ENCODE assay signal across 1 cellular context in genomic region chr13:49792550-49793324, GRCh38.
TF ChIP-seq lines count a peak whose summit lies in the region.

A gene with protein sequence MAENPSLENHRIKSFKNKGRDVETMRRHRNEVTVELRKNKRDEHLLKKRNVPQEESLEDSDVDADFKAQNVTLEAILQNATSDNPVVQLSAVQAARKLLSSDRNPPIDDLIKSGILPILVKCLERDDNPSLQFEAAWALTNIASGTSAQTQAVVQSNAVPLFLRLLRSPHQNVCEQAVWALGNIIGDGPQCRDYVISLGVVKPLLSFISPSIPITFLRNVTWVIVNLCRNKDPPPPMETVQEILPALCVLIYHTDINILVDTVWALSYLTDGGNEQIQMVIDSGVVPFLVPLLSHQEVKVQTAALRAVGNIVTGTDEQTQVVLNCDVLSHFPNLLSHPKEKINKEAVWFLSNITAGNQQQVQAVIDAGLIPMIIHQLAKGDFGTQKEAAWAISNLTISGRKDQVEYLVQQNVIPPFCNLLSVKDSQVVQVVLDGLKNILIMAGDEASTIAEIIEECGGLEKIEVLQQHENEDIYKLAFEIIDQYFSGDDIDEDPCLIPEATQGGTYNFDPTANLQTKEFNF (minus strand): TSS chr13:49792682. CDS start chr13:49792506, 176 bp downstream.

TF ChIP-seq in HepG2, 621 proteins besides CTCF, POLR2A, EP300 and RAD21 (continued from another document and continues in another):
- TF ChIP-seq SAFB2 (CRISPR knock-in tag; IDR thresholded peaks at IDR 0.05; ENCODE audit: borderline replicate concordance, low read depth) (peak; percentile 57; the same call in 1 of the 2 replicates), NFKB2 (CRISPR knock-in tag; IDR thresholded peaks at IDR 0.05; ENCODE audit: borderline replicate concordance) (peak; percentile 90; the same call in 1 of the 2 replicates), SMC3 (IDR thresholded peaks at IDR 0.05; ENCODE audit: low read length) (no peak), RFX1 (IDR thresholded peaks at IDR 0.05) (no peak), DRAP1 (CRISPR knock-in tag; IDR thresholded peaks at IDR 0.05) (peak; percentile 86), ZNF691 (CRISPR knock-in tag; IDR thresholded peaks at IDR 0.05; ENCODE audit: borderline replicate concordance, low read depth) (peak; percentile 64; the same call in 1 of the 2 replicates), GPN1 (CRISPR knock-in tag; IDR thresholded peaks at IDR 0.05; ENCODE audit: borderline replicate concordance) (no peak), NRL (CRISPR knock-in tag; IDR thresholded peaks at IDR 0.05; ENCODE audit: borderline replicate concordance) (0 out of 2 replicates have a peak, but pooled peaks have one; percentile 77), ZFP37 (CRISPR knock-in tag; IDR thresholded peaks at IDR 0.05; ENCODE audit: borderline replicate concordance) (peak; percentile 81; the same call in 1 of the 2 replicates), HMG20A (CRISPR knock-in tag; IDR thresholded peaks at IDR 0.05; ENCODE audit: borderline replicate concordance) (no peak), ZNF33A (CRISPR knock-in tag; IDR thresholded peaks at IDR 0.05; ENCODE audit: borderline replicate concordance) (no peak), ZSCAN20 (CRISPR knock-in tag; IDR thresholded peaks at IDR 0.05; ENCODE audit: borderline replicate concordance) (no peak; the same call in 1 of the 2 replicates), KDM6A (CRISPR knock-in tag; IDR thresholded peaks at IDR 0.05; ENCODE audit: low read depth) (no peak), ZNF383 (CRISPR knock-in tag; IDR thresholded peaks at IDR 0.05; ENCODE audit: borderline replicate concordance) (0 out of 2 replicates have a peak, but pooled peaks have one; percentile 38), GMEB1 (CRISPR knock-in tag; IDR thresholded peaks at IDR 0.05; ENCODE audit: borderline replicate concordance) (peak; percentile 85), ZNF343 (CRISPR knock-in tag; IDR thresholded peaks at IDR 0.05) (peak; percentile 62; the same call in 1 of the 2 replicates), ZNF841 (CRISPR knock-in tag; IDR thresholded peaks at IDR 0.05; ENCODE audit: borderline replicate concordance) (no peak), ZNF776 (CRISPR knock-in tag; IDR thresholded peaks at IDR 0.05) (no peak), ARID2 (CRISPR knock-in tag; IDR thresholded peaks at IDR 0.05; ENCODE audit: borderline replicate concordance) (no peak), REPIN1 (CRISPR knock-in tag; IDR thresholded peaks at IDR 0.05; ENCODE audit: borderline replicate concordance, low read depth) (no peak), PRMT3 (CRISPR knock-in tag; IDR thresholded peaks at IDR 0.05; ENCODE audit: borderline replicate concordance, low read depth) (peak; percentile 58; the same call in 1 of the 2 replicates), ZNF747 (CRISPR knock-in tag; IDR thresholded peaks at IDR 0.05; ENCODE audit: borderline replicate concordance) (peak; percentile 51; the same call in 1 of the 2 replicates), DBP (CRISPR knock-in tag; IDR thresholded peaks at IDR 0.05; ENCODE audit: not compliant biosample characterization) (no peak), MXI1 (IDR thresholded peaks at IDR 0.05; ENCODE audit: borderline replicate concordance, low read depth, low read length) (peak; percentile 62; the same call in 2 of the 3 replicates), JUNB (CRISPR knock-in tag; IDR thresholded peaks at IDR 0.05; ENCODE audit: borderline replicate concordance) (no peak), ZNF552 (CRISPR knock-in tag; IDR thresholded peaks at IDR 0.05; ENCODE audit: borderline replicate concordance) (0 out of 2 replicates have a peak, but pooled peaks have one; percentile 75), ZZZ3 (CRISPR knock-in tag; IDR thresholded peaks at IDR 0.05; ENCODE audit: borderline replicate concordance) (no peak), SUZ12 (IDR thresholded peaks at IDR 0.05; ENCODE audit: low read depth, low read length) (peak; percentile 15; the same call in 1 of the 2 replicates), CREM (IDR thresholded peaks at IDR 0.05) (peak; percentile 62), CREM (CRISPR knock-in tag; IDR thresholded peaks at IDR 0.05) (no peak), ELF3 (CRISPR knock-in tag; IDR thresholded peaks at IDR 0.05) (peak; percentile 38; the same call in 1 of the 2 replicates), ZBTB34 (CRISPR knock-in tag; IDR thresholded peaks at IDR 0.05) (peak; percentile 48; the same call in 1 of the 2 replicates), NR2F2 (IDR thresholded peaks at IDR 0.05; ENCODE audit: borderline replicate concordance, low read depth) (no peak), ZNF276 (CRISPR knock-in tag; IDR thresholded peaks at IDR 0.05; ENCODE audit: low read depth) (peak; percentile 60; the same call in 1 of the 2 replicates), ISX (CRISPR knock-in tag; conservative IDR thresholded peaks at IDR 0.05) (0 out of 2 replicates have a peak, but pooled peaks have one; percentile 70), RBM39 (IDR thresholded peaks at IDR 0.05; ENCODE audit: low read depth, low read length, poor library complexity, severe bottlenecking) (peak; percentile 82), POLR2AphosphoS5 (IDR thresholded peaks at IDR 0.05; ENCODE audit: low read depth, low read length) (peak; percentile 83), PAWR (CRISPR knock-in tag; IDR thresholded peaks at IDR 0.05; ENCODE audit: borderline replicate concordance) (no peak)
- TF ChIP-seq, protein P1, sequence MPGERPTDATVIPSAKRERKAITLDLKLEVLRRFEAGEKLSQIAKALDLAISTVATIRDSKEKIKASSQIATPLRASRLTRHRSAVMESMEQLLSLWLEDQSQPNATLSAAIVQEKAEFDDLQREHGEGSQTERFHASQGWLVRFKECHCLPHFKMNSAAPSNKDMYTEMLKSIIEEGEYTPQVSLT (CRISPR knock-in tag; IDR thresholded peaks at IDR 0.05; ENCODE audit: borderline replicate concordance, low read depth), result no peak
- TF ChIP-seq, protein P2, sequence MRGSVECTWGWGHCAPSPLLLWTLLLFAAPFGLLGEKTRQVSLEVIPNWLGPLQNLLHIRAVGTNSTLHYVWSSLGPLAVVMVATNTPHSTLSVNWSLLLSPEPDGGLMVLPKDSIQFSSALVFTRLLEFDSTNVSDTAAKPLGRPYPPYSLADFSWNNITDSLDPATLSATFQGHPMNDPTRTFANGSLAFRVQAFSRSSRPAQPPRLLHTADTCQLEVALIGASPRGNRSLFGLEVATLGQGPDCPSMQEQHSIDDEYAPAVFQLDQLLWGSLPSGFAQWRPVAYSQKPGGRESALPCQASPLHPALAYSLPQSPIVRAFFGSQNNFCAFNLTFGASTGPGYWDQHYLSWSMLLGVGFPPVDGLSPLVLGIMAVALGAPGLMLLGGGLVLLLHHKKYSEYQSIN (CRISPR knock-in tag; IDR thresholded peaks at IDR 0.05; ENCODE audit: borderline replicate concordance), result no peak
- TF ChIP-seq, protein P3, sequence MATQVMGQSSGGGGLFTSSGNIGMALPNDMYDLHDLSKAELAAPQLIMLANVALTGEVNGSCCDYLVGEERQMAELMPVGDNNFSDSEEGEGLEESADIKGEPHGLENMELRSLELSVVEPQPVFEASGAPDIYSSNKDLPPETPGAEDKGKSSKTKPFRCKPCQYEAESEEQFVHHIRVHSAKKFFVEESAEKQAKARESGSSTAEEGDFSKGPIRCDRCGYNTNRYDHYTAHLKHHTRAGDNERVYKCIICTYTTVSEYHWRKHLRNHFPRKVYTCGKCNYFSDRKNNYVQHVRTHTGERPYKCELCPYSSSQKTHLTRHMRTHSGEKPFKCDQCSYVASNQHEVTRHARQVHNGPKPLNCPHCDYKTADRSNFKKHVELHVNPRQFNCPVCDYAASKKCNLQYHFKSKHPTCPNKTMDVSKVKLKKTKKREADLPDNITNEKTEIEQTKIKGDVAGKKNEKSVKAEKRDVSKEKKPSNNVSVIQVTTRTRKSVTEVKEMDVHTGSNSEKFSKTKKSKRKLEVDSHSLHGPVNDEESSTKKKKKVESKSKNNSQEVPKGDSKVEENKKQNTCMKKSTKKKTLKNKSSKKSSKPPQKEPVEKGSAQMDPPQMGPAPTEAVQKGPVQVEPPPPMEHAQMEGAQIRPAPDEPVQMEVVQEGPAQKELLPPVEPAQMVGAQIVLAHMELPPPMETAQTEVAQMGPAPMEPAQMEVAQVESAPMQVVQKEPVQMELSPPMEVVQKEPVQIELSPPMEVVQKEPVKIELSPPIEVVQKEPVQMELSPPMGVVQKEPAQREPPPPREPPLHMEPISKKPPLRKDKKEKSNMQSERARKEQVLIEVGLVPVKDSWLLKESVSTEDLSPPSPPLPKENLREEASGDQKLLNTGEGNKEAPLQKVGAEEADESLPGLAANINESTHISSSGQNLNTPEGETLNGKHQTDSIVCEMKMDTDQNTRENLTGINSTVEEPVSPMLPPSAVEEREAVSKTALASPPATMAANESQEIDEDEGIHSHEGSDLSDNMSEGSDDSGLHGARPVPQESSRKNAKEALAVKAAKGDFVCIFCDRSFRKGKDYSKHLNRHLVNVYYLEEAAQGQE (IDR thresholded peaks at IDR 0.05; ENCODE audit: borderline replicate concordance in 1 of 2, low read depth in 1 of 2, low read length in 2 of 2), result no peak
- TF ChIP-seq, protein P4, sequence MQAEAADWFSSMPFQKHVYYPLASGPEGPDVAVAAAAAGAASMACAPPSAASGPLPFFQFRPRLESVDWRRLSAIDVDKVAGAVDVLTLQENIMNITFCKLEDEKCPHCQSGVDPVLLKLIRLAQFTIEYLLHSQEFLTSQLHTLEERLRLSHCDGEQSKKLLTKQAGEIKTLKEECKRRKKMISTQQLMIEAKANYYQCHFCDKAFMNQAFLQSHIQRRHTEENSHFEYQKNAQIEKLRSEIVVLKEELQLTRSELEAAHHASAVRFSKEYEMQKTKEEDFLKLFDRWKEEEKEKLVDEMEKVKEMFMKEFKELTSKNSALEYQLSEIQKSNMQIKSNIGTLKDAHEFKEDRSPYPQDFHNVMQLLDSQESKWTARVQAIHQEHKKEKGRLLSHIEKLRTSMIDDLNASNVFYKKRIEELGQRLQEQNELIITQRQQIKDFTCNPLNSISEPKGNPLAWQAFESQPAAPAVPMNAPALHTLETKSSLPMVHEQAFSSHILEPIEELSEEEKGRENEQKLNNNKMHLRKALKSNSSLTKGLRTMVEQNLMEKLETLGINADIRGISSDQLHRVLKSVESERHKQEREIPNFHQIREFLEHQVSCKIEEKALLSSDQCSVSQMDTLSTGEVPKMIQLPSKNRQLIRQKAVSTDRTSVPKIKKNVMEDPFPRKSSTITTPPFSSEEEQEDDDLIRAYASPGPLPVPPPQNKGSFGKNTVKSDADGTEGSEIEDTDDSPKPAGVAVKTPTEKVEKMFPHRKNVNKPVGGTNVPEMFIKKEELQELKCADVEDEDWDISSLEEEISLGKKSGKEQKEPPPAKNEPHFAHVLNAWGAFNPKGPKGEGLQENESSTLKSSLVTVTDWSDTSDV (CRISPR knock-in tag; IDR thresholded peaks at IDR 0.05), result no peak
- TF ChIP-seq, protein P5, sequence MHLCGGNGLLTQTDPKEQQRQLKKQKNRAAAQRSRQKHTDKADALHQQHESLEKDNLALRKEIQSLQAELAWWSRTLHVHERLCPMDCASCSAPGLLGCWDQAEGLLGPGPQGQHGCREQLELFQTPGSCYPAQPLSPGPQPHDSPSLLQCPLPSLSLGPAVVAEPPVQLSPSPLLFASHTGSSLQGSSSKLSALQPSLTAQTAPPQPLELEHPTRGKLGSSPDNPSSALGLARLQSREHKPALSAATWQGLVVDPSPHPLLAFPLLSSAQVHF (CRISPR knock-in tag; IDR thresholded peaks at IDR 0.05), result peak; percentile 51; the same call in 1 of the 2 replicates
